Comparison of ENCODE assay signal across 1 cellular context in the genomic region with DNA sequence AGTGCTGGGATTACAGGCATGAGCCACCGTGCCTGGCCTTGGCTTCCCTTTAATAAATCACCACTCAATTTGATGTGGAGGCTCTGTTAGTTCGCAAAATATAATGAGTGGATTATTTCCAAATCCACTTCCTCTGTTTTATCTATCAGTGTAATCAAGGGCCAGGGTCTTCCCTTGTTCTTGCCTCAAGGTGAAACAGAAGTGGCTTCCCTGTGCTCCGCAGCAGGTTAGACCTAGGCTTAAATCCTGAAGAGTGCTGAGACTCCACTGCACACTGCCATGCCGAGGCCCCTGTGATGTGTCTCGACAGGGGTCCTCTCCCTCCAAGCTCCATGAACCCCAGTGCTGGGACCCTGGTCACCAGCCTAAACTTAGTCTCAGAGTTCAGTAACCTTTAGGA.
TF ChIP-seq lines count a peak whose summit lies in the region.

No MANE protein-coding gene starts in this region.

TF ChIP-seq in HepG2, 621 proteins besides CTCF, POLR2A, EP300 and RAD21:
- TF ChIP-seq ZNF878 (CRISPR knock-in tag; IDR thresholded peaks at IDR 0.05) (peak; percentile 68; the same call in 1 of the 2 replicates), ZC3H13 (CRISPR knock-in tag; IDR thresholded peaks at IDR 0.05) (0 out of 2 replicates have a peak, but pooled peaks have one; percentile 38), NCOA2 (CRISPR knock-in tag; IDR thresholded peaks at IDR 0.05) (no peak), FOSL2 (CRISPR knock-in tag; IDR thresholded peaks at IDR 0.05) (peak; percentile 8; the same call in 1 of the 2 replicates), ZNF143 (CRISPR knock-in tag; IDR thresholded peaks at IDR 0.05) (no peak), ARNT2 (CRISPR knock-in tag; IDR thresholded peaks at IDR 0.05; ENCODE audit: low read depth) (0 out of 2 replicates have a peak, but pooled peaks have one; percentile 3), CREB1 (IDR thresholded peaks at IDR 0.05) (no peak), CREB1 (CRISPR knock-in tag; IDR thresholded peaks at IDR 0.05) (no peak), NFKB2 (CRISPR knock-in tag; IDR thresholded peaks at IDR 0.05; ENCODE audit: borderline replicate concordance) (no peak), BRD4 (CRISPR knock-in tag; IDR thresholded peaks at IDR 0.05) (0 out of 2 replicates have a peak, but pooled peaks have one; percentile 21), POLR2G (IDR thresholded peaks at IDR 0.05; ENCODE audit: low read depth, low read length) (peak; percentile 54; the same call in 1 of the 2 replicates)
- TF ChIP-seq, protein P1, sequence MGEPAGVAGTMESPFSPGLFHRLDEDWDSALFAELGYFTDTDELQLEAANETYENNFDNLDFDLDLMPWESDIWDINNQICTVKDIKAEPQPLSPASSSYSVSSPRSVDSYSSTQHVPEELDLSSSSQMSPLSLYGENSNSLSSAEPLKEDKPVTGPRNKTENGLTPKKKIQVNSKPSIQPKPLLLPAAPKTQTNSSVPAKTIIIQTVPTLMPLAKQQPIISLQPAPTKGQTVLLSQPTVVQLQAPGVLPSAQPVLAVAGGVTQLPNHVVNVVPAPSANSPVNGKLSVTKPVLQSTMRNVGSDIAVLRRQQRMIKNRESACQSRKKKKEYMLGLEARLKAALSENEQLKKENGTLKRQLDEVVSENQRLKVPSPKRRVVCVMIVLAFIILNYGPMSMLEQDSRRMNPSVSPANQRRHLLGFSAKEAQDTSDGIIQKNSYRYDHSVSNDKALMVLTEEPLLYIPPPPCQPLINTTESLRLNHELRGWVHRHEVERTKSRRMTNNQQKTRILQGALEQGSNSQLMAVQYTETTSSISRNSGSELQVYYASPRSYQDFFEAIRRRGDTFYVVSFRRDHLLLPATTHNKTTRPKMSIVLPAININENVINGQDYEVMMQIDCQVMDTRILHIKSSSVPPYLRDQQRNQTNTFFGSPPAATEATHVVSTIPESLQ (CRISPR knock-in tag; conservative IDR thresholded peaks at IDR 0.05) = no peak
- TF ChIP-seq, protein P2, sequence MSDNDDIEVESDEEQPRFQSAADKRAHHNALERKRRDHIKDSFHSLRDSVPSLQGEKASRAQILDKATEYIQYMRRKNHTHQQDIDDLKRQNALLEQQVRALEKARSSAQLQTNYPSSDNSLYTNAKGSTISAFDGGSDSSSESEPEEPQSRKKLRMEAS (IDR thresholded peaks at IDR 0.05) = peak; percentile 27; the same call in 1 of the 2 replicates
- TF ChIP-seq, protein P3, sequence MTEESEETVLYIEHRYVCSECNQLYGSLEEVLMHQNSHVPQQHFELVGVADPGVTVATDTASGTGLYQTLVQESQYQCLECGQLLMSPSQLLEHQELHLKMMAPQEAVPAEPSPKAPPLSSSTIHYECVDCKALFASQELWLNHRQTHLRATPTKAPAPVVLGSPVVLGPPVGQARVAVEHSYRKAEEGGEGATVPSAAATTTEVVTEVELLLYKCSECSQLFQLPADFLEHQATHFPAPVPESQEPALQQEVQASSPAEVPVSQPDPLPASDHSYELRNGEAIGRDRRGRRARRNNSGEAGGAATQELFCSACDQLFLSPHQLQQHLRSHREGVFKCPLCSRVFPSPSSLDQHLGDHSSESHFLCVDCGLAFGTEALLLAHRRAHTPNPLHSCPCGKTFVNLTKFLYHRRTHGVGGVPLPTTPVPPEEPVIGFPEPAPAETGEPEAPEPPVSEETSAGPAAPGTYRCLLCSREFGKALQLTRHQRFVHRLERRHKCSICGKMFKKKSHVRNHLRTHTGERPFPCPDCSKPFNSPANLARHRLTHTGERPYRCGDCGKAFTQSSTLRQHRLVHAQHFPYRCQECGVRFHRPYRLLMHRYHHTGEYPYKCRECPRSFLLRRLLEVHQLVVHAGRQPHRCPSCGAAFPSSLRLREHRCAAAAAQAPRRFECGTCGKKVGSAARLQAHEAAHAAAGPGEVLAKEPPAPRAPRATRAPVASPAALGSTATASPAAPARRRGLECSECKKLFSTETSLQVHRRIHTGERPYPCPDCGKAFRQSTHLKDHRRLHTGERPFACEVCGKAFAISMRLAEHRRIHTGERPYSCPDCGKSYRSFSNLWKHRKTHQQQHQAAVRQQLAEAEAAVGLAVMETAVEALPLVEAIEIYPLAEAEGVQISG (CRISPR knock-in tag; IDR thresholded peaks at IDR 0.05) = 0 out of 2 replicates have a peak, but pooled peaks have one; percentile 14
